ENCODE assay signal across 8 cellular contexts in the genomic region with DNA sequence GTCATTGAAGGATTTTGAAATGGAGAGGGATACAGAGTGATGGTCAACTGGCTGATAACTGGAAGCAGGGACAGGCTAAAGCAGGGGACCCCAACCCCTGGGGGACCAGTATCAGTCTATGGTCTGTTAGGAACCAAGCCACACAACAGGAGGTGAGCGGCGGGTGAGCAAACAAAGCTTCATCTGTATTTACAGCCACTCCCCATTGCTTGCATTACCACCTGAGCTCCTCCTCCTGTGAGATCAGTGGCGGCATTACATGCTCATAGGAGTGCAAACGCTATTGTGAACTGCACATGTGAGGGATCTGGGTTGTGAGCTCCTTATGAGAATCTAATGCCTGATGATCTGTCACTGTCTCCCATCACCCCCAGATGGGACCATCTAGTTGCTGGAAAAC.
DNase-seq lines count a peak whose midpoint lies in the region; ATAC-seq, FAIRE-seq and TF ChIP-seq lines count a peak whose summit lies in the region.
"Not testable (repeated sequence)": the region's sequence is repeated elsewhere in the genome, so short reads cannot be mapped to it uniquely, and the experiment has no call there.

No MANE protein-coding gene starts in this region.

- H3K4me3 ChIP-seq in DOHH2 (ENCODE audit: low read length) = peak overlapping the region; percentile 29; the same call in 1 of the 2 replicates
- H3K4me3 ChIP-seq in HEK293 (ENCODE audit: low read depth, low read length); astrocyte (ENCODE audit: insufficient read depth, low read depth, low read length); HepG2 (replicated peaks in 1 of 3; ENCODE audit: insufficient read depth in 1 of 3, low read depth in 2 of 3, low read length in 3 of 3): not testable (repeated sequence)

- TF ChIP-seq CTCF in DOHH2 (IDR thresholded peaks at IDR 0.05; ENCODE audit: low read depth, low read length, poor library complexity, severe bottlenecking); HEK293 (tag by site-specific recombination; IDR thresholded peaks at IDR 0.05); astrocyte (IDR thresholded peaks at IDR 0.05; ENCODE audit: insufficient read depth, low read depth, low read length); HepG2 (CRISPR knock-in tag; IDR thresholded peaks at IDR 0.05): not testable (repeated sequence)

- H3K79me2 ChIP-seq in DOHH2 (ENCODE audit: control insufficient read depth, low read length); astrocyte (ENCODE audit: insufficient read depth, low read length); HepG2 (ENCODE audit: insufficient read depth, low read length): not testable (repeated sequence)

- H3K4me1 ChIP-seq in DOHH2 (ENCODE audit: control insufficient read depth, low read length) (peaks cover 17% of the 10 kb centered on the region), HepG2 (ENCODE audit: insufficient read depth, low read length) (peaks cover 44% of the 10 kb centered on the region)
- H3K4me1 ChIP-seq in HEK293 (ENCODE audit: control insufficient read depth, insufficient read depth, low read length); astrocyte (ENCODE audit: insufficient read depth, low read length): not testable (repeated sequence)

- H3K36me3 ChIP-seq in DOHH2 (ENCODE audit: control insufficient read depth, low read length); HEK293 (ENCODE audit: control insufficient read depth in 2 of 2, insufficient read depth in 1 of 2, low read length in 2 of 2); astrocyte (ENCODE audit: insufficient read depth, low read length); HepG2 (replicated peaks in 1 of 2; ENCODE audit: control insufficient read depth in 1 of 2, insufficient read depth in 2 of 2, low read length in 2 of 2): not testable (repeated sequence)

- H3K4me1 Mint-ChIP-seq in astrocyte (ENCODE audit: low read depth, unreplicated experiment) = peaks cover 12% of the 10 kb centered on the region
- H3K4me1 Mint-ChIP-seq in memory B cell = peaks cover 21% of the 10 kb centered on the region
- peaks cover 19% of the 10 kb centered on the region for H3K4me1 Mint-ChIP-seq in stimulated activated memory B cell treated with anti-CD40 and anti-IgM and Interleukin-4, amounts not matched to agents 10 μg/mL and 1 μg/mL and 100 μg/mL, for 72 hours

- not testable (repeated sequence) for ATAC-seq in HepG2; memory B cell (ENCODE audit: low read depth); stimulated activated memory B cell treated with anti-CD40 and anti-IgM and Interleukin-4, amounts not matched to agents 10 μg/mL and 1 μg/mL and 100 μg/mL, for 72 hours

- WGBS in HepG2 (ENCODE audit: low lambda C conversion rate) = 32% methylated on average over 2 of the region's 4 CpGs

- H3K4me3 Mint-ChIP-seq in astrocyte (ENCODE audit: unreplicated experiment); stimulated activated memory B cell treated with anti-CD40 and anti-IgM and Interleukin-4, amounts not matched to agents 10 μg/mL and 1 μg/mL and 100 μg/mL, for 72 hours: not testable (repeated sequence)
- H3K4me3 Mint-ChIP-seq in memory B cell = peak overlapping the region; percentile 27

- H3K36me3 Mint-ChIP-seq in astrocyte (ENCODE audit: low read depth, unreplicated experiment); memory B cell; stimulated activated memory B cell treated with anti-CD40 and anti-IgM and Interleukin-4, amounts not matched to agents 10 μg/mL and 1 μg/mL and 100 μg/mL, for 72 hours: not testable (repeated sequence)

- not testable (repeated sequence) for TF ChIP-seq EP300 in HepG2 (IDR thresholded peaks at IDR 0.05; ENCODE audit: low read depth in 2 of 2, low read length in 2 of 2); HepG2 (CRISPR knock-in tag; IDR thresholded peaks at IDR 0.05; ENCODE audit: borderline replicate concordance)

- H2AFZ ChIP-seq in astrocyte (ENCODE audit: low read depth, low read length); HepG2 (ENCODE audit: low read length): not testable (repeated sequence)

- not testable (repeated sequence) for TF ChIP-seq POLR2A in HepG2 (IDR thresholded peaks at IDR 0.05; ENCODE audit: insufficient read depth in 1 of 2, low read depth in 2 of 2, low read length in 2 of 2)

- not testable (repeated sequence) for FAIRE-seq in astrocyte (lab: Jason Lieb, UNC); HepG2 (lab: Jason Lieb, UNC)

- not testable (repeated sequence) for H3F3A ChIP-seq in DOHH2 (ENCODE audit: control insufficient read depth, insufficient read depth)

- not testable (repeated sequence) for BruUV-seq in HepG2 (replicated peaks; lab: Mats Ljungman, UMichigan)

- DNase-seq in COLO668 (lab: John Stamatoyannopoulos, UW; ENCODE audit: unreplicated experiment) (peak; percentile 16), NCI-H748 (lab: John Stamatoyannopoulos, UW; ENCODE audit: unreplicated experiment) (peak; percentile 5), HepG2 (ENCODE audit: low spot score) (peak; percentile 29)
- not testable (repeated sequence) for DNase-seq in astrocyte (ENCODE audit: low read depth); memory B cell (ENCODE audit: low spot score in 2 of 2)

- intact Hi-C loops in HepG2 (cut with micrococcal nuclease; ENCODE audit: unreplicated experiment) = not testable (repeated sequence)

- H3K9me2 ChIP-seq in DOHH2 (replicated peaks; ENCODE audit: control insufficient read depth, low read length) = not testable (repeated sequence)

- H3K9me3 Mint-ChIP-seq in astrocyte (ENCODE audit: unreplicated experiment); memory B cell; stimulated activated memory B cell treated with anti-CD40 and anti-IgM and Interleukin-4, amounts not matched to agents 10 μg/mL and 1 μg/mL and 100 μg/mL, for 72 hours: not testable (repeated sequence)

- H3K9me3 ChIP-seq in DOHH2 (ENCODE audit: control insufficient read depth, insufficient read depth, low read length); HEK293 (ENCODE audit: control insufficient read depth, insufficient read depth, low read depth, low read length); astrocyte (ENCODE audit: insufficient read depth, low read depth, low read length); HepG2 (ENCODE audit: low read length): not testable (repeated sequence)

- CTCF ChIA-PET in HEK293 (lab: Yijun Ruan, JAX); HepG2 (lab: Yijun Ruan, JAX; ENCODE audit: low intra/inter-chr PET ratio, low total read pairs): not testable (repeated sequence)

- peak overlapping the region; percentile 51 for H3K4me2 ChIP-seq in DOHH2 (ENCODE audit: low read length)
- H3K4me2 ChIP-seq in astrocyte (ENCODE audit: low read length); HepG2 (ENCODE audit: low read depth, low read length): not testable (repeated sequence)

- POLR2A ChIA-PET in HEK293 (lab: Yijun Ruan, JAX); HepG2 (lab: Yijun Ruan, JAX): not testable (repeated sequence)

- H3K27me3 Mint-ChIP-seq in astrocyte (ENCODE audit: low read depth, unreplicated experiment) = peaks cover 41% of the 10 kb centered on the region
- H3K27me3 Mint-ChIP-seq in memory B cell; stimulated activated memory B cell treated with anti-CD40 and anti-IgM and Interleukin-4, amounts not matched to agents 10 μg/mL and 1 μg/mL and 100 μg/mL, for 72 hours: not testable (repeated sequence)

- H3K27me3 ChIP-seq in DOHH2 (ENCODE audit: control insufficient read depth, low read length) = peaks cover 15% of the 10 kb centered on the region
- H3K27me3 ChIP-seq in astrocyte (ENCODE audit: insufficient read depth, low read length); HepG2 (ENCODE audit: control insufficient read depth in 1 of 2, insufficient read depth in 2 of 2, low read length in 2 of 2): not testable (repeated sequence)

- H3K27ac Mint-ChIP-seq in astrocyte (ENCODE audit: unreplicated experiment) (peak overlapping the region; percentile 27), memory B cell (peak overlapping the region; percentile 25)
- H3K27ac Mint-ChIP-seq in stimulated activated memory B cell treated with anti-CD40 and anti-IgM and Interleukin-4, amounts not matched to agents 10 μg/mL and 1 μg/mL and 100 μg/mL, for 72 hours = peak overlapping the region; percentile 56

- H4K20me1 ChIP-seq in DOHH2 (ENCODE audit: control insufficient read depth, insufficient read depth, low read depth, low read length); astrocyte (ENCODE audit: insufficient read depth, low read length); HepG2 (ENCODE audit: insufficient read depth, low read length): not testable (repeated sequence)

- TF ChIP-seq RAD21 in HepG2 (CRISPR knock-in tag; IDR thresholded peaks at IDR 0.05) = not testable (repeated sequence)

- not testable (repeated sequence) for H3K9ac ChIP-seq in astrocyte (ENCODE audit: low read length); HepG2 (ENCODE audit: insufficient read depth, low read depth, low read length)

- peak overlapping the region; percentile 35 for H3K27ac ChIP-seq in DOHH2 (ENCODE audit: low read depth, low read length)
- H3K27ac ChIP-seq in HEK293 (ENCODE audit: extremely low read depth, low read depth, low read length); astrocyte (ENCODE audit: low read depth, low read length); HepG2 (ENCODE audit: extremely low read length, insufficient read depth, low read length): not testable (repeated sequence)

- in situ Hi-C loops in HepG2 (cut with HindIII; ENCODE audit: extremely low pct_ligation_motif_present, low pct_unique_long_range_greater_than_20kb) = not testable (repeated sequence)

TF ChIP-seq in HEK293, 187 proteins besides CTCF, POLR2A, EP300 and RAD21:
- peak; percentile 91 for TF ChIP-seq ZNF610 (tag by site-specific recombination; IDR thresholded peaks at IDR 0.05; ENCODE audit: borderline replicate concordance)

TF ChIP-seq in HepG2, 621 proteins besides CTCF, POLR2A, EP300 and RAD21 (continues in another document):
- not testable (repeated sequence) for TF ChIP-seq FOXA1, FOXP1 (IDR thresholded peaks at IDR 0.05)
- TF ChIP-seq FOXA1 (CRISPR knock-in tag; IDR thresholded peaks at IDR 0.05) (peak; percentile 41; the same call in 1 of the 2 replicates), SP5 (CRISPR knock-in tag; IDR thresholded peaks at IDR 0.05; ENCODE audit: borderline replicate concordance, low read depth) (peak; percentile 89), FOXP1 (CRISPR knock-in tag; IDR thresholded peaks at IDR 0.05) (0 out of 2 replicates have a peak, but pooled peaks have one; percentile 8)
